Comparison of ENCODE assay signal across 2 cellular contexts in genomic region chr2:108536911-108537310, GRCh38.
TF ChIP-seq lines count a peak whose summit lies in the region.

No MANE protein-coding gene starts in this region.

TF ChIP-seq in SK-N-SH, 30 proteins besides CTCF, POLR2A, EP300 and RAD21:
- TF ChIP-seq POLR2AphosphoS5 (IDR thresholded peaks at IDR 0.05; ENCODE audit: low read depth, low read length) (no peak), YY1 (IDR thresholded peaks at IDR 0.05; ENCODE audit: low read depth) (no peak)

TF ChIP-seq in SK-N-SH treated with all-trans-retinoic acid at 6 μM for 48 hours, 23 proteins besides CTCF, POLR2A, EP300 and RAD21:
- TF ChIP-seq ZNF8 (CRISPR knock-in tag; IDR thresholded peaks at IDR 0.05) (no peak), SNAI2 (CRISPR knock-in tag; IDR thresholded peaks at IDR 0.05) (no peak), PPARA (CRISPR knock-in tag; IDR thresholded peaks at IDR 0.05; ENCODE audit: borderline replicate concordance) (no peak), ZFP3 (CRISPR knock-in tag; IDR thresholded peaks at IDR 0.05) (no peak), ZC3H10 (CRISPR knock-in tag; IDR thresholded peaks at IDR 0.05) (no peak), OSR1 (CRISPR knock-in tag; IDR thresholded peaks at IDR 0.05) (no peak), CSDC2 (CRISPR knock-in tag; IDR thresholded peaks at IDR 0.05) (no peak), CSRNP3 (CRISPR knock-in tag; IDR thresholded peaks at IDR 0.05) (no peak), ZNF70 (CRISPR knock-in tag; IDR thresholded peaks at IDR 0.05) (no peak), BACH2 (CRISPR knock-in tag; IDR thresholded peaks at IDR 0.05; ENCODE audit: borderline replicate concordance) (no peak), TOX (CRISPR knock-in tag; IDR thresholded peaks at IDR 0.05; ENCODE audit: borderline replicate concordance) (no peak), TCF4 (CRISPR knock-in tag; IDR thresholded peaks at IDR 0.05; ENCODE audit: borderline replicate concordance) (no peak), ARNTL (CRISPR knock-in tag; IDR thresholded peaks at IDR 0.05; ENCODE audit: borderline replicate concordance, low read depth) (no peak), ZNF565 (CRISPR knock-in tag; conservative IDR thresholded peaks at IDR 0.05; ENCODE audit: low read depth) (no peak), ESRRG (CRISPR knock-in tag; IDR thresholded peaks at IDR 0.05) (no peak), PATZ1 (CRISPR knock-in tag; IDR thresholded peaks at IDR 0.05; ENCODE audit: borderline replicate concordance) (no peak)
- TF ChIP-seq, protein P1, sequence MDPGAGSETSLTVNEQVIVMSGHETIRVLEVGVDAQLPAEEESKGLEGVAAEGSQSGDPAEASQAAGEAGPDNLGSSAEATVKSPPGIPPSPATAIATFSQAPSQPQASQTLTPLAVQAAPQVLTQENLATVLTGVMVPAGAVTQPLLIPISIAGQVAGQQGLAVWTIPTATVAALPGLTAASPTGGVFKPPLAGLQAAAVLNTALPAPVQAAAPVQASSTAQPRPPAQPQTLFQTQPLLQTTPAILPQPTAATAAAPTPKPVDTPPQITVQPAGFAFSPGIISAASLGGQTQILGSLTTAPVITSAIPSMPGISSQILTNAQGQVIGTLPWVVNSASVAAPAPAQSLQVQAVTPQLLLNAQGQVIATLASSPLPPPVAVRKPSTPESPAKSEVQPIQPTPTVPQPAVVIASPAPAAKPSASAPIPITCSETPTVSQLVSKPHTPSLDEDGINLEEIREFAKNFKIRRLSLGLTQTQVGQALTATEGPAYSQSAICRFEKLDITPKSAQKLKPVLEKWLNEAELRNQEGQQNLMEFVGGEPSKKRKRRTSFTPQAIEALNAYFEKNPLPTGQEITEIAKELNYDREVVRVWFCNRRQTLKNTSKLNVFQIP (CRISPR knock-in tag; IDR thresholded peaks at IDR 0.05; ENCODE audit: borderline replicate concordance, low read depth), result no peak
